6 cellular contexts compared by ENCODE assay signal in genomic region chr19:1237027-1237659, GRCh38. TPM values are rescaled to one million over a fixed set of nuclear protein-coding genes. Genes with fewer than 3 reads are reported as not detected.
DNase-seq lines count a peak whose midpoint lies in the region; ATAC-seq and TF ChIP-seq lines count a peak whose summit lies in the region.

No MANE protein-coding gene starts in this region.

- H3K27ac ChIP-seq in esophagus muscularis mucosa (replicated peaks in 1 of 4), result peak overlapping the region in 1 of 4 donors; percentile 57
- H3K27ac ChIP-seq in stomach, result peak overlapping the region in 2 of 5 donors; percentile 27 to 100

- H3K4me3 ChIP-seq in esophagus muscularis mucosa (peak overlapping the region; percentile 60 to 62 (median 61)), stomach (peak overlapping the region; percentile 42 to 66 (median 56))

- TF ChIP-seq EP300 in esophagus muscularis mucosa (IDR thresholded peaks at IDR 0.05), result no peak
- TF ChIP-seq EP300 in stomach (IDR thresholded peaks at IDR 0.05), result no peak

- TF ChIP-seq CTCF in esophagus muscularis mucosa (IDR thresholded peaks at IDR 0.05) (no peak), stomach (IDR thresholded peaks at IDR 0.05) (no peak)

- H3K27me3 ChIP-seq in esophagus muscularis mucosa (peaks cover 0 to 14% (median 2%) of the 10 kb centered on the region in 4 donors), stomach (peaks cover 0 to 33% (median 11%) of the 10 kb centered on the region in 3 donors)

- no peak for TF ChIP-seq POLR2A in esophagus muscularis mucosa (IDR thresholded peaks at IDR 0.05; ENCODE audit: low read depth)
- TF ChIP-seq POLR2A in stomach (IDR thresholded peaks at IDR 0.05), result no peak

- no peaks in the 10 kb centered on the region for H3K9me3 ChIP-seq in esophagus muscularis mucosa
- no peaks in the 10 kb centered on the region for H3K9me3 ChIP-seq in stomach

- DNase-seq in NCI-H1417 (lab: John Stamatoyannopoulos, UW) (peak in 2 of 3 experiments; percentile 50 to 71), NCI-H1417 treated with DMSO at 0.1 percent for 48 hours (lab: John Stamatoyannopoulos, UW) (no peak), esophagus muscularis mucosa (ENCODE audit: extremely low spot score) (no peak), stomach (no peak)
- no peak for DNase-seq in activated CD4-positive, alpha-beta T cell treated with anti-CD3 and anti-CD28 coated beads for 4 hours

- WGBS in esophagus muscularis mucosa, result 0% methylated on average over 12 of the region's 60 CpGs
- 0 to 1% (median 1%) methylated on average over 17 to 60 of the region's 60 CpGs for WGBS in stomach, 5 donors

- no peak for ATAC-seq in HG03045 (IDR thresholded peaks at IDR 0.05; ENCODE audit: unreplicated experiment)

- H3K4me1 ChIP-seq in esophagus muscularis mucosa (peaks cover 47 to 73% (median 64%) of the 10 kb centered on the region in 4 donors), stomach (peaks cover 47 to 78% (median 73%) of the 10 kb centered on the region in 4 donors)

- intact Hi-C loops in esophagus muscularis mucosa (cut with DNase I), result no loop called here
- intact Hi-C loops in stomach (cut with DNase I; ENCODE audit: low total_unique reads), result no loop called here

- H3K36me3 ChIP-seq in esophagus muscularis mucosa (peaks cover 0 to 3% (median 0%) of the 10 kb centered on the region in 4 donors), stomach (peaks cover 0 to 6% (median 0%) of the 10 kb centered on the region in 4 donors)

RNA-seq across cellular contexts. Expression of gene CBARP, which starts 0.7 kb away (rescaled TPM):
- total RNA-seq in esophagus muscularis mucosa (1 to 10 TPM in 1 of 4 donors, under 1 TPM in 2, not detected in 1; 0.58 to 1.0 (median 0.99) TPM), stomach (1 to 10 TPM in 2 of 5 donors, not detected in 3; 1.3 to 8.9 TPM)
- polyA plus RNA-seq in stomach, result under 1 TPM in 2 of 3 donors, not detected in 1; 0.19 to 0.28 TPM

RNA-seq across cellular contexts. Expression of gene ATP5F1D, which starts 4.4 kb away (rescaled TPM):
- total RNA-seq in esophagus muscularis mucosa, result 100 to 1,000 TPM in 2 of 4 donors, 10 to 100 TPM in 2; 77.5 to 140 (median 109) TPM
- 100 to 1,000 TPM in 2 of 5 donors, 10 to 100 TPM in 3; 26.4 to 905 (median 37.9) TPM for total RNA-seq in stomach
- 100 to 1,000 TPM; 355 to 508 (median 358) TPM for polyA plus RNA-seq in stomach

RNA-seq across cellular contexts. Expression of gene MIDN, which starts 11.2 kb away (rescaled TPM):
- total RNA-seq in esophagus muscularis mucosa (10 to 100 TPM; 20.3 to 72.2 (median 31.8) TPM), stomach (100 to 1,000 TPM in 1 of 5 donors, 10 to 100 TPM in 4; 31.6 to 118 (median 54.6) TPM)
- polyA plus RNA-seq in stomach, result 10 to 100 TPM; 17.0 to 29.2 (median 21.0) TPM

RNA-seq across cellular contexts. Expression of gene STK11, which starts 31.6 kb away (rescaled TPM):
- total RNA-seq in esophagus muscularis mucosa (10 to 100 TPM; 52.2 to 95.7 (median 73.2) TPM), stomach (100 to 1,000 TPM in 1 of 5 donors, 10 to 100 TPM in 4; 55.1 to 368 (median 82.3) TPM)
- polyA plus RNA-seq in stomach, result 10 to 100 TPM; 43.1 to 65.3 (median 48.8) TPM

RNA-seq across cellular contexts. Expression of gene CIRBP, which starts 32.0 kb away (rescaled TPM):
- total RNA-seq in esophagus muscularis mucosa, result 100 to 1,000 TPM; 236 to 601 (median 429) TPM
- 100 to 1,000 TPM; 250 to 520 (median 327) TPM for total RNA-seq in stomach
- polyA plus RNA-seq in stomach, result 100 to 1,000 TPM; 307 to 686 (median 385) TPM

Comparison
In these comparisons a context has a peak if more than half of its experiments do, and no peak if none do; other contexts are left out.
1. DNase-seq: peak in NCI-H1417 (2 of 3); none in NCI-H1417 treated with DMSO at 0.1 percent for 48 hours (single experiment), esophagus muscularis mucosa (single experiment), stomach (single experiment) and activated CD4-positive, alpha-beta T cell treated with anti-CD3 and anti-CD28 coated beads for 4 hours (0 of 2).